In the genomic region with DNA sequence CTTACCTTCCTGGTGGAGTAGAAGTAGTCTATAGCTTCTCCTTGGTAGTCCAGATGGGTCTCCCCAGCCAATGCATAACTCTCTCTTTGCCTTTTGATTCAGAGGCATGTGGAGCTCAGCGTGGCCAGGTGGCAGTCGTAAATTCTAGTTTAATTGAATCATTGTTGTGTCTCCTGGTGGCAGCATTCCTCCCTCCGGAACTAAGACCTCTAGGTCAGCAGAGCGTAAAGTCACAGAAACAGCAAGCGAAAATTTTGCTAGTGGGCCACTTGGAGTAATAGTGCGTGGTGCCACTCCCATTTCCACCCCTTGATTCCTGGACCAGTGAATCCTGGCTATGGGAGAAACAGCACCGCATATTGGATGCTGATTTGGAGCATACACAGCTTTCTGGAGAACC, we compare ENCODE assay signal across 26 cellular contexts. TPM values are rescaled to one million over a fixed set of nuclear protein-coding genes. Genes with fewer than 3 reads are reported as not detected.
"Had no signal": no experiment of that assay in that cellular context is flagged by ENCODE, and none has a peak within 500 bp of the region (broad histone marks: within the 10 kb centered on the region; RNA-seq: fewer than 3 reads in every experiment).

No MANE protein-coding gene starts in this region.

- H3K9me3 Mint-ChIP-seq: activated CD4-positive, alpha-beta T cell treated with anti-CD3 and anti-CD28 coated beads, Interleukin-2, amount 10 ng/mL, durations not matched to agents 7 days and 5 days; activated naive CD4-positive, alpha-beta T cell treated with anti-CD3 and anti-CD28 coated beads, Interleukin-2, amount 10 ng/mL, durations not matched to agents 7 days and 5 days; activated naive CD8-positive, alpha-beta T cell treated with anti-CD3 and anti-CD28 coated beads, Interleukin-2, amount 50 U/mL, for 24 hours; activated T-cell treated with anti-CD3 and anti-CD28 coated beads, Interleukin-2, amount 50 U/mL, for 4 hours had no signal

- H3K27ac ChIP-seq: brain microvascular endothelial cell, coronary artery, left ventricle myocardium inferior had no signal

- DNase-seq: activated CD4-positive, alpha-beta T cell treated with anti-CD3 and anti-CD28 coated beads, Interleukin-2, amount 10 ng/mL, durations not matched to agents 7 days and 5 days; activated CD8-positive, alpha-beta memory T cell treated with anti-CD3 and anti-CD28 coated beads, Interleukin-2, amount 50 U/mL, for 4 hours; activated effector memory CD4-positive, alpha-beta T cell treated with Interleukin-2 at 50 U/mL for 16 hours; activated naive CD4-positive, alpha-beta T cell treated with anti-CD3 and anti-CD28 coated beads, Interleukin-2, amount 10 ng/mL, durations not matched to agents 7 days and 5 days; activated naive CD8-positive, alpha-beta T cell treated with anti-CD3 and anti-CD28 coated beads, Interleukin-2, amount 50 U/mL, for 24 hours; activated T-cell treated with anti-CD3 and anti-CD28 coated beads, Interleukin-2, amount 50 U/mL, for 4 hours; aorta; brain microvascular endothelial cell; central memory CD4-positive, alpha-beta T cell; erythroblast; foreskin melanocyte; hypothalamus; left ventricle myocardium inferior; mammary epithelial cell; midbrain; occipital lobe; posterior cingulate gyrus; retina; stimulated activated CD4-positive, alpha-beta T cell treated with anti-CD3 and anti-CD28 coated beads, Interleukin-12 subunit alpha, Interleukin-12 subunit beta, amount 100 ng/mL, for 4 hours; stimulated activated CD4-positive, alpha-beta T cell treated with anti-CD3 and anti-CD28 coated beads, Interleukin-1b, Interleukin-23, amount 100 ng/mL, for 48 hours; stimulated activated CD8-positive, alpha-beta memory T cell treated with anti-CD3 and anti-CD28 coated beads, Interleukin-4, amount 100 ng/mL, for 48 hours; stimulated activated naive CD4-positive, alpha-beta T cell had no signal

- H3K27ac Mint-ChIP-seq: activated CD4-positive, alpha-beta T cell treated with anti-CD3 and anti-CD28 coated beads, Interleukin-2, amount 10 ng/mL, durations not matched to agents 7 days and 5 days; activated naive CD4-positive, alpha-beta T cell treated with anti-CD3 and anti-CD28 coated beads, Interleukin-2, amount 10 ng/mL, durations not matched to agents 7 days and 5 days; activated naive CD8-positive, alpha-beta T cell treated with anti-CD3 and anti-CD28 coated beads, Interleukin-2, amount 50 U/mL, for 24 hours had no signal

- H3K36me3 Mint-ChIP-seq: activated naive CD4-positive, alpha-beta T cell treated with anti-CD3 and anti-CD28 coated beads, Interleukin-2, amount 10 ng/mL, durations not matched to agents 7 days and 5 days had no signal

- H3K4me3 ChIP-seq: coronary artery, left ventricle myocardium inferior had no signal

- ATAC-seq: activated naive CD8-positive, alpha-beta T cell treated with anti-CD3 and anti-CD28 coated beads, Interleukin-2, amount 50 U/mL, for 24 hours; activated T-cell treated with anti-CD3 and anti-CD28 coated beads, Interleukin-2, amount 50 U/mL, for 4 hours had no signal

- H3K4me1 Mint-ChIP-seq: activated CD4-positive, alpha-beta T cell treated with anti-CD3 and anti-CD28 coated beads, Interleukin-2, amount 10 ng/mL, durations not matched to agents 7 days and 5 days; activated naive CD4-positive, alpha-beta T cell treated with anti-CD3 and anti-CD28 coated beads, Interleukin-2, amount 10 ng/mL, durations not matched to agents 7 days and 5 days had no signal

- FAIRE-seq: keratinocyte, TTC549 had no signal

- H3K4me3 Mint-ChIP-seq: activated CD4-positive, alpha-beta T cell treated with anti-CD3 and anti-CD28 coated beads, Interleukin-2, amount 10 ng/mL, durations not matched to agents 7 days and 5 days; activated naive CD4-positive, alpha-beta T cell treated with anti-CD3 and anti-CD28 coated beads, Interleukin-2, amount 10 ng/mL, durations not matched to agents 7 days and 5 days; activated naive CD8-positive, alpha-beta T cell treated with anti-CD3 and anti-CD28 coated beads, Interleukin-2, amount 50 U/mL, for 24 hours; activated T-cell treated with anti-CD3 and anti-CD28 coated beads, Interleukin-2, amount 50 U/mL, for 4 hours had no signal

- H3K36me3 ChIP-seq: brain microvascular endothelial cell, left ventricle myocardium inferior had no signal

RNA-seq across cellular contexts. Expression of gene TMPRSS2, which starts 3.9 kb away (rescaled TPM):
- total RNA-seq: activated CD4-positive, alpha-beta T cell treated with anti-CD3 and anti-CD28 coated beads, Interleukin-2, amount 10 ng/mL, durations not matched to agents 7 days and 5 days; aorta; left ventricle myocardium inferior; occipital lobe; T-helper 2 cell treated with Interferon-gamma antibody and Interleukin-4, amounts not matched to agents 100 ng/mL and 5 ng/mL, for 36 hours had no signal
